In the genomic region with DNA sequence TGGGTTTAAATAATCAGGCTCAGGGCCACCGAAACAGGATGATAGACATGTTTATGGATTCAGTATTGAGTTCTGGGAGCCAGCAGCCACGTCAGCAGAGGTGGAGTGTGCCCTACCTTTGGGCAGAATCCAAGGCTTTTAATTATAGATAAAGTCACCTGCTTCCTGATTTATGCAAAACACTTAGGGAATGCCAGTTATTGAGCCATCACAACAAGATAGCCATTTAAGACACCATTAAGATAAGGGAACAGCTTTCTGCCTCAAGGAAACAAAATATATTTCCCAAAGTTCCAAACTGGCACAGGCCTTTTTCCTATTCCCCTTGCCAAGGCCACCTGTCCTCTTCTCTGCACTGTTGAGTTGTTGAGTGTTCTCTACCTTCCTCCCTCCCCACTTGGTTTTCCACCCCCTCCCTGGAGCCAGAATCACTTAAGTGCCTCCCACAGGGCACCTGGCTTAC, we compare ENCODE assay signal across 18 cellular contexts. TPM values are rescaled to one million over a fixed set of nuclear protein-coding genes. Genes with fewer than 3 reads are reported as not detected.
DNase-seq lines count a peak whose midpoint lies in the region; ATAC-seq and TF ChIP-seq lines count a peak whose summit lies in the region.
"Had no signal": no experiment of that assay in that cellular context is flagged by ENCODE, and none has a peak within 500 bp of the region (broad histone marks: within the 10 kb centered on the region; RNA-seq: fewer than 3 reads in every experiment).

No MANE protein-coding gene starts in this region.

- H2BK120ac ChIP-seq in mesendoderm (ENCODE audit: low read depth, low read length), result no peak overlapping the region

- H4K5ac ChIP-seq in mesendoderm (ENCODE audit: low read length), result no peak overlapping the region

- H3K4me3 Mint-ChIP-seq in T-helper 17 cell, result no peak overlapping the region
- no peak overlapping the region for H3K4me3 Mint-ChIP-seq in activated T-cell treated with anti-CD3 and anti-CD28 coated beads, Interleukin-2, amount 50 U/mL, for 24 hours
- H3K4me3 Mint-ChIP-seq: effector memory CD8-positive, alpha-beta T cell; nephron had no signal

- no peak overlapping the region for H3K18ac ChIP-seq in mesendoderm (ENCODE audit: low read length)

- H3K36me3 ChIP-seq in right atrium auricular region (no peaks in the 10 kb centered on the region), mesendoderm (ENCODE audit: control insufficient read depth, insufficient read depth, low read length) (no peaks in the 10 kb centered on the region)

- H3K4me2 ChIP-seq in mesendoderm (ENCODE audit: low read length), result no peak overlapping the region

- H3K4me1 Mint-ChIP-seq in T-helper 17 cell, result no peaks in the 10 kb centered on the region
- no peaks in the 10 kb centered on the region for H3K4me1 Mint-ChIP-seq in activated T-cell treated with anti-CD3 and anti-CD28 coated beads, Interleukin-2, amount 50 U/mL, for 24 hours (ENCODE audit: low read depth)
- H3K4me1 Mint-ChIP-seq: nephron had no signal

- H3K23ac ChIP-seq in mesendoderm (ENCODE audit: low read length), result no peak overlapping the region

- H3K79me2 ChIP-seq in mesendoderm (ENCODE audit: control insufficient read depth, insufficient read depth, low read length), result no peaks in the 10 kb centered on the region

- peaks cover 15% of the 10 kb centered on the region for H3K9me3 Mint-ChIP-seq in activated T-cell treated with anti-CD3 and anti-CD28 coated beads, Interleukin-2, amount 50 U/mL, for 24 hours

- H3K4me1 ChIP-seq in right atrium auricular region (no peaks in the 10 kb centered on the region), mesendoderm (ENCODE audit: control insufficient read depth, low read depth, low read length) (no peaks in the 10 kb centered on the region)
- H3K4me1 ChIP-seq: testis had no signal

- no peak overlapping the region for H3K27ac Mint-ChIP-seq in T-helper 17 cell
- no peak overlapping the region for H3K27ac Mint-ChIP-seq in activated T-cell treated with anti-CD3 and anti-CD28 coated beads, Interleukin-2, amount 50 U/mL, for 24 hours
- H3K27ac Mint-ChIP-seq: effector memory CD8-positive, alpha-beta T cell; nephron; progenitor cell of endocrine pancreas had no signal

- WGBS in mesendoderm (ENCODE audit: extremely low coverage, insufficient coverage, low lambda C conversion rate), result no CpG with 5 or more reads among the region's 2 CpGs

- no peak overlapping the region for H2BK15ac ChIP-seq in mesendoderm (replicated peaks; ENCODE audit: low read depth)

- TF ChIP-seq CTCF in right atrium auricular region (IDR thresholded peaks at IDR 0.05), result no peak

- H3K27ac ChIP-seq in right atrium auricular region (no peak overlapping the region), mesendoderm (ENCODE audit: low read depth, low read length) (no peak overlapping the region)
- H3K27ac ChIP-seq: testis had no signal

- H4K8ac ChIP-seq in mesendoderm (ENCODE audit: low read depth, low read length), result no peak overlapping the region

- no peak for DNase-seq in left ventricle myocardium superior
- DNase-seq in right atrium auricular region (ENCODE audit: low spot score), result no peak
- peak; percentile 85 for DNase-seq in NCI-H510A treated with DMSO at 0.1 percent for 48 hours (lab: John Stamatoyannopoulos, UW)
- no peak for DNase-seq in mesendoderm
- DNase-seq in stimulated activated CD4-positive, alpha-beta T cell treated with anti-CD3 and anti-CD28 coated beads, Interleukin-2, amount 100 ng/mL, for 48 hours, result no peak
- DNase-seq in T-helper 17 cell, result no peak
- no peak for DNase-seq in activated T-cell treated with anti-CD3 and anti-CD28 coated beads, Interleukin-2, amount 50 U/mL, for 24 hours
- DNase-seq in SW 1271 (lab: John Stamatoyannopoulos, UW), result no peak
- DNase-seq: activated CD4-positive, alpha-beta T cell treated with anti-CD3 and anti-CD28 coated beads for 48 hours; C1 segment of cervical spinal cord; effector memory CD8-positive, alpha-beta T cell; glutamatergic neuron; NCI-H1694 treated with DMSO at 0.1 percent for 48 hours; NCI-H82; testis had no signal

- H3K9ac ChIP-seq in mesendoderm (ENCODE audit: low read length), result no peak overlapping the region

- intact Hi-C loops in left ventricle myocardium superior (cut with micrococcal nuclease), result no loop called here

- no peak overlapping the region for H2BK5ac ChIP-seq in mesendoderm (ENCODE audit: low read length)

- H3K4me3 ChIP-seq in right atrium auricular region (no peak overlapping the region), mesendoderm (ENCODE audit: low read length) (no peak overlapping the region)
- H3K4me3 ChIP-seq: testis had no signal

- H3K79me1 ChIP-seq in mesendoderm (ENCODE audit: low read length), result no peaks in the 10 kb centered on the region

- H3K27me3 Mint-ChIP-seq in T-helper 17 cell, result no peaks in the 10 kb centered on the region
- H3K27me3 Mint-ChIP-seq in activated T-cell treated with anti-CD3 and anti-CD28 coated beads, Interleukin-2, amount 50 U/mL, for 24 hours, result no peaks in the 10 kb centered on the region
- H3K27me3 Mint-ChIP-seq: effector memory CD8-positive, alpha-beta T cell; progenitor cell of endocrine pancreas had no signal

- H3K4ac ChIP-seq in mesendoderm (ENCODE audit: low read depth, low read length), result no peak overlapping the region

- H3K36me3 Mint-ChIP-seq in T-helper 17 cell (ENCODE audit: low read depth), result peaks cover 2% of the 10 kb centered on the region
- H3K36me3 Mint-ChIP-seq in activated T-cell treated with anti-CD3 and anti-CD28 coated beads, Interleukin-2, amount 50 U/mL, for 24 hours (ENCODE audit: low read depth), result no peaks in the 10 kb centered on the region

- H3K27me3 ChIP-seq in right atrium auricular region (no peaks in the 10 kb centered on the region), mesendoderm (ENCODE audit: insufficient read depth, low read length, poor library complexity) (no peaks in the 10 kb centered on the region)
- H3K27me3 ChIP-seq: testis had no signal

- H3K56ac ChIP-seq in mesendoderm (ENCODE audit: low read length), result peak overlapping the region; percentile 15

- ATAC-seq in left ventricle myocardium superior (peak; percentile 57), T-helper 17 cell (no peak)
- ATAC-seq: effector memory CD8-positive, alpha-beta T cell had no signal

- H2AK5ac ChIP-seq in mesendoderm (ENCODE audit: low read length), result no peak overlapping the region

- no peaks in the 10 kb centered on the region for H3K9me3 ChIP-seq in right atrium auricular region
- H3K9me3 ChIP-seq in T-helper 17 cell (ENCODE audit: control insufficient read depth, low read length, poor library complexity, severe bottlenecking), result no peaks in the 10 kb centered on the region
- H3K9me3 ChIP-seq: testis had no signal

RNA-seq across cellular contexts. Expression of gene CCL28, which starts 2.4 kb away (rescaled TPM):
- total RNA-seq in left ventricle myocardium superior, result 0.55 TPM
- total RNA-seq in right atrium auricular region, result 1 to 10 TPM in 1 of 2 donors, under 1 TPM in 1; 0.30 to 1.3 TPM
- 0.14 TPM for polyA plus RNA-seq in mesendoderm (2013, experiment 1 of 2)
- 0.13 TPM for polyA plus RNA-seq in mesendoderm (2013, experiment 2 of 2)
- 10 to 100 TPM; 10.6 to 14.9 TPM for total RNA-seq in T-helper 17 cell
- total RNA-seq: Daoy, progenitor cell of endocrine pancreas had no signal
